In genomic region chr2:118112771-118113334, GRCh38 we compare ENCODE assay signal across 11 cellular contexts. TPM values are rescaled to one million over a fixed set of nuclear protein-coding genes. Genes with fewer than 3 reads are reported as not detected.
A peak's percentile ranks its signal among the peaks of the same experiment; 100 is the strongest.
DNase-seq lines count a peak whose midpoint lies in the region; ATAC-seq, FAIRE-seq and TF ChIP-seq lines count a peak whose summit lies in the region.
"Had no signal": no experiment of that assay in that cellular context is flagged by ENCODE, and none has a peak within 500 bp of the region (broad histone marks: within the 10 kb centered on the region; RNA-seq: fewer than 3 reads in every experiment).

No MANE protein-coding gene starts in this region.

- in situ Hi-C loops in astrocyte of the spinal cord (cut with HindIII; ENCODE audit: low sequenced_read_pairs): no loop called here

- no peak for FAIRE-seq in HTR-8/SVneo (lab: Jason Lieb, UNC)

- peak; percentile 39 for DNase-seq in AG09309 (ENCODE audit: low read depth)
- peak; percentile 17 for DNase-seq in HTR-8/SVneo (ENCODE audit: insufficient read length, low spot score)
- peak; percentile 71 for DNase-seq in astrocyte of the spinal cord (ENCODE audit: low read depth, low spot score)
- no peak for DNase-seq in left lung
- no peak for DNase-seq in occipital lobe (lab: John Stamatoyannopoulos, UW)
- no peak for DNase-seq in GDM1 (lab: John Stamatoyannopoulos, UW)
- no peak for DNase-seq in NCI-H524 treated with DMSO at 0.1 percent for 48 hours (lab: John Stamatoyannopoulos, UW)
- DNase-seq in WERI-Rb-1: no peak
- DNase-seq: activated CD8-positive, alpha-beta memory T cell treated with anti-CD3 and anti-CD28 coated beads, Interleukin-2, amount 50 U/mL, for 48 hours; heart right ventricle; NCI-H69 had no signal

- peak; percentile 94 for ATAC-seq in left lung
- ATAC-seq: heart right ventricle had no signal

- no peak for TF ChIP-seq CTCF in AG09309 (IDR thresholded peaks at IDR 0.05; ENCODE audit: control insufficient read depth, insufficient read depth, low read depth, low read length, missing control alignments)
- TF ChIP-seq CTCF in astrocyte of the spinal cord (IDR thresholded peaks at IDR 0.05; ENCODE audit: low read depth, low read length): no peak
- TF ChIP-seq CTCF in left lung (IDR thresholded peaks at IDR 0.05): no peak
- TF ChIP-seq CTCF in WERI-Rb-1 (IDR thresholded peaks at IDR 0.05; ENCODE audit: low read depth, low read length): no peak

- H3K4me1 ChIP-seq in left lung: peaks cover 2 to 5% of the 10 kb centered on the region in 2 donors

- no peaks in the 10 kb centered on the region for H3K9me3 ChIP-seq in left lung
- no peaks in the 10 kb centered on the region for H3K9me3 ChIP-seq in WERI-Rb-1 (ENCODE audit: severe bottlenecking)
- H3K9me3 ChIP-seq: heart right ventricle had no signal

- H3K36me3 ChIP-seq in left lung (peaks cover 0 to 13% of the 10 kb centered on the region in 2 donors), WERI-Rb-1 (no peaks in the 10 kb centered on the region)

- H3K27me3 ChIP-seq in left lung (no peaks in the 10 kb centered on the region), WERI-Rb-1 (ENCODE audit: insufficient read depth, low read depth, severe bottlenecking) (no peaks in the 10 kb centered on the region)
- H3K27me3 ChIP-seq: heart right ventricle had no signal

- intact Hi-C loops in left lung (cut with DNase I): no loop called here

- peak overlapping the region; percentile 35 to 50 for H3K27ac ChIP-seq in left lung
- H3K27ac ChIP-seq in WERI-Rb-1: no peak overlapping the region
- H3K27ac ChIP-seq: heart right ventricle had no signal

- H3K4me3 ChIP-seq in AG09309 (ENCODE audit: control insufficient read depth, low read depth, low read length): no peak overlapping the region
- H3K4me3 ChIP-seq in astrocyte of the spinal cord (ENCODE audit: low read depth, low read length): no peak overlapping the region
- no peak overlapping the region for H3K4me3 ChIP-seq in left lung
- H3K4me3 ChIP-seq in WERI-Rb-1 (ENCODE audit: low read depth, low read length): no peak overlapping the region
- H3K4me3 ChIP-seq: heart right ventricle had no signal

RNA-seq across cellular contexts. Expression of gene INSIG2, which starts 24.6 kb away (rescaled TPM):
- total RNA-seq in left lung: 10 to 100 TPM; 31.5 to 35.4 TPM
- 30.1 TPM for total RNA-seq in occipital lobe

Comparison
In these comparisons a context has a peak if more than half of its experiments do, and no peak if none do; other contexts are left out.
1. DNase-seq: peak in AG09309 (single experiment), HTR-8/SVneo (single experiment) and astrocyte of the spinal cord (single experiment); none in left lung (0 of 2), occipital lobe (single experiment), GDM1 (single experiment), NCI-H524 treated with DMSO at 0.1 percent for 48 hours (single experiment) and WERI-Rb-1 (single experiment).